19 cellular contexts compared by ENCODE assay signal in genomic region chr10:15158448-15158847, GRCh38.
"Had no signal": no experiment of that assay in that cellular context is flagged by ENCODE, and none has a peak within 500 bp of the region (broad histone marks: within the 10 kb centered on the region; RNA-seq: fewer than 3 reads in every experiment).

No MANE protein-coding gene starts in this region.

- FAIRE-seq: kidney had no signal

- H3K27ac ChIP-seq: coronary artery, parathyroid adenoma, psoas muscle, thoracic aorta had no signal

- H3K9me3 ChIP-seq: psoas muscle, thoracic aorta, transverse colon had no signal

- H3K36me3 ChIP-seq: thoracic aorta, transverse colon had no signal

- H3K4me3 ChIP-seq: coronary artery, psoas muscle, thoracic aorta, transverse colon had no signal

- H2AFZ ChIP-seq: parathyroid adenoma had no signal

- ATAC-seq: left cardiac atrium; naive thymus-derived CD4-positive, alpha-beta T cell; psoas muscle; sciatic nerve; stimulated activated naive B cell treated with anti-CD40 and anti-IgM and Interleukin-4, amounts not matched to agents 10 μg/mL and 1 μg/mL and 100 μg/mL, for 72 hours; stimulated activated naive CD8-positive, alpha-beta T cell treated with anti-CD3 and anti-CD28 coated beads, Interleukin-15, amount 100 ng/mL, for 72 hours had no signal

- H3K9ac ChIP-seq: parathyroid adenoma had no signal

- H3K27me3 Mint-ChIP-seq: naive thymus-derived CD4-positive, alpha-beta T cell; stimulated activated naive B cell treated with anti-CD40 and anti-IgM and Interleukin-4, amounts not matched to agents 10 μg/mL and 1 μg/mL and 100 μg/mL, for 72 hours; stimulated activated naive CD8-positive, alpha-beta T cell treated with anti-CD3 and anti-CD28 coated beads, Interleukin-15, amount 100 ng/mL, for 72 hours had no signal

- H3K27ac Mint-ChIP-seq: endodermal cell; stimulated activated naive B cell treated with anti-CD40 and anti-IgM and Interleukin-4, amounts not matched to agents 10 μg/mL and 1 μg/mL and 100 μg/mL, for 72 hours; stimulated activated naive CD8-positive, alpha-beta T cell treated with anti-CD3 and anti-CD28 coated beads, Interleukin-15, amount 100 ng/mL, for 72 hours had no signal

- DNase-seq: effector CD4-positive, alpha-beta T cell; endodermal cell; kidney; left cardiac atrium; mesendoderm; naive thymus-derived CD4-positive, alpha-beta T cell; nephron progenitor cell; psoas muscle; retina; stimulated activated CD4-positive, alpha-beta T cell treated with anti-CD3 and anti-CD28 coated beads, Interleukin-2, amount 100 ng/mL, for 24 hours; stimulated activated CD4-positive, alpha-beta T cell treated with anti-CD3 and anti-CD28 coated beads, Interleukin-4, amount 100 ng/mL, for 4 hours; stimulated activated naive B cell treated with anti-CD40 and anti-IgM and Interleukin-4, amounts not matched to agents 10 μg/mL and 1 μg/mL and 100 μg/mL, for 72 hours; stimulated activated naive CD8-positive, alpha-beta T cell treated with anti-CD3 and anti-CD28 coated beads, Interleukin-15, amount 100 ng/mL, for 72 hours; substantia nigra; transverse colon had no signal

- H3K27me3 ChIP-seq: transverse colon had no signal

- H3K4me3 Mint-ChIP-seq: endodermal cell; nephron progenitor cell; stimulated activated naive B cell treated with anti-CD40 and anti-IgM and Interleukin-4, amounts not matched to agents 10 μg/mL and 1 μg/mL and 100 μg/mL, for 72 hours; stimulated activated naive CD8-positive, alpha-beta T cell treated with anti-CD3 and anti-CD28 coated beads, Interleukin-15, amount 100 ng/mL, for 72 hours had no signal

- H3K9me3 Mint-ChIP-seq: endodermal cell; naive thymus-derived CD4-positive, alpha-beta T cell; nephron progenitor cell; stimulated activated naive B cell treated with anti-CD40 and anti-IgM and Interleukin-4, amounts not matched to agents 10 μg/mL and 1 μg/mL and 100 μg/mL, for 72 hours; stimulated activated naive CD8-positive, alpha-beta T cell treated with anti-CD3 and anti-CD28 coated beads, Interleukin-15, amount 100 ng/mL, for 72 hours had no signal
